In genomic region chr6:11307226-11307625, GRCh38 we compare ENCODE assay signal across 26 cellular contexts.
DNase-seq lines count a peak whose midpoint lies in the region; ATAC-seq and TF ChIP-seq lines count a peak whose summit lies in the region.
"Had no signal": no experiment of that assay in that cellular context is flagged by ENCODE, and none has a peak within 500 bp of the region (broad histone marks: within the 10 kb centered on the region; RNA-seq: fewer than 3 reads in every experiment).

No MANE protein-coding gene starts in this region.

- peak overlapping the region in 1 of 2 donors; percentile 28 for H3K27ac ChIP-seq in aorta (ENCODE audit: low read depth in 1 of 2, low read length in 2 of 2)
- H3K27ac ChIP-seq: 22Rv1, GM23248, pancreas, SK-N-MC, skin epidermis, testis had no signal

- POLR2A ChIA-PET in activated CD4-positive, alpha-beta T cell treated with anti-CD3 and anti-CD28 coated beads for 36 hours (lab: Charles Lee) = interaction anchor here (0.7 kb wide), 1 partner anchor 17 kb away, joined by 3 read pairs; no protein-coding TSS in a partner anchor

- CTCF ChIA-PET in activated CD4-positive, alpha-beta T cell treated with anti-CD3 and anti-CD28 coated beads for 36 hours (lab: Charles Lee) = interaction anchor here (1.1 kb wide), 1 partner anchor 9 kb away, joined by 3 read pairs; no protein-coding TSS in a partner anchor

- H3K4me3 ChIP-seq in epithelial cell of esophagus (ENCODE audit: low read length) = no peak overlapping the region
- no peak overlapping the region for H3K4me3 ChIP-seq in aorta (ENCODE audit: low read length in 2 of 2)
- H3K4me3 ChIP-seq: GM23248, pancreas, SK-N-MC, skin epidermis, testis had no signal

- 63 to 69% methylated on average over 3 of the region's 3 CpGs for WGBS in aorta, 2 donors

- peak; percentile 21 for DNase-seq in activated CD4-positive, alpha-beta T cell treated with anti-CD3 and anti-CD28 coated beads for 36 hours
- no peak for DNase-seq in activated CD4-positive, alpha-beta T cell treated with anti-CD3 and anti-CD28 coated beads for 1 hour
- DNase-seq in RPMI7951 (ENCODE audit: low read depth) (peak; percentile 72), epithelial cell of esophagus (ENCODE audit: low read depth) (peak; percentile 39), glutamatergic neuron (no peak), aorta (no peak)
- DNase-seq in stimulated activated effector memory CD8-positive, alpha-beta T cell treated with anti-CD3 and anti-CD28 coated beads, Interleukin-12 subunit alpha, Interleukin-12 subunit beta, amount 100 ng/mL, for 72 hours (ENCODE audit: low spot score in 2 of 2) = no peak
- DNase-seq: activated naive CD4-positive, alpha-beta T cell; activated T-cell treated with anti-CD3 and anti-CD28 coated beads, Interleukin-2, amount 50 U/mL, for 1 hour; DND-41; GM23248; left cardiac atrium; NCI-H2029 treated with DMSO at 0.1 percent for 48 hours; NCI-H524 treated with DMSO at 0.1 percent for 48 hours; OCI-M1; pancreas; retina; stimulated activated naive CD4-positive, alpha-beta T cell; testis had no signal

- H3K27ac Mint-ChIP-seq in activated CD4-positive, alpha-beta T cell treated with anti-CD3 and anti-CD28 coated beads for 36 hours = peak overlapping the region; percentile 7
- no peak overlapping the region for H3K27ac Mint-ChIP-seq in stimulated activated effector memory CD8-positive, alpha-beta T cell treated with anti-CD3 and anti-CD28 coated beads, Interleukin-12 subunit alpha, Interleukin-12 subunit beta, amount 100 ng/mL, for 72 hours
- H3K27ac Mint-ChIP-seq in glutamatergic neuron (ENCODE audit: unreplicated experiment) = no peak overlapping the region
- H3K27ac Mint-ChIP-seq: T-helper 1 cell treated with Interleukin-12 subunit alpha and Interleukin-12 subunit beta and Interleukin-4 antibody, amounts not matched to agents 30 μg/mL and 1 μg/mL, for 36 hours had no signal

- intact Hi-C loops in activated CD4-positive, alpha-beta T cell treated with anti-CD3 and anti-CD28 coated beads for 36 hours (cut with DNase I, micrococcal nuclease) = no loop called here
- intact Hi-C loops in aorta (cut with DNase I) = no loop called here

- H3K4me3 Mint-ChIP-seq in activated CD4-positive, alpha-beta T cell treated with anti-CD3 and anti-CD28 coated beads for 36 hours = no peak overlapping the region
- H3K4me3 Mint-ChIP-seq in stimulated activated effector memory CD8-positive, alpha-beta T cell treated with anti-CD3 and anti-CD28 coated beads, Interleukin-12 subunit alpha, Interleukin-12 subunit beta, amount 100 ng/mL, for 72 hours = no peak overlapping the region
- no peak overlapping the region for H3K4me3 Mint-ChIP-seq in glutamatergic neuron (ENCODE audit: unreplicated experiment)
- H3K4me3 Mint-ChIP-seq: CD14-positive monocyte; neural crest cell; T-helper 1 cell treated with Interleukin-12 subunit alpha and Interleukin-12 subunit beta and Interleukin-4 antibody, amounts not matched to agents 30 μg/mL and 1 μg/mL, for 36 hours had no signal

- TF ChIP-seq CTCF in epithelial cell of esophagus (IDR thresholded peaks at IDR 0.05; ENCODE audit: insufficient read depth, low read depth, low read length, missing control alignments) (no peak), glutamatergic neuron (IDR thresholded peaks at IDR 0.05; ENCODE audit: partially characterized antibody, unreplicated experiment) (no peak)

- no peaks in the 10 kb centered on the region for H3K36me3 ChIP-seq in aorta (ENCODE audit: control insufficient read depth in 1 of 2, insufficient read depth in 2 of 2, low read length in 1 of 2)
- H3K36me3 ChIP-seq: pancreas had no signal

- no peaks in the 10 kb centered on the region for H3K9me3 Mint-ChIP-seq in activated CD4-positive, alpha-beta T cell treated with anti-CD3 and anti-CD28 coated beads for 36 hours (ENCODE audit: low read depth)
- H3K9me3 Mint-ChIP-seq in stimulated activated effector memory CD8-positive, alpha-beta T cell treated with anti-CD3 and anti-CD28 coated beads, Interleukin-12 subunit alpha, Interleukin-12 subunit beta, amount 100 ng/mL, for 72 hours = peaks cover 1% of the 10 kb centered on the region
- peaks cover 13% of the 10 kb centered on the region for H3K9me3 Mint-ChIP-seq in glutamatergic neuron (ENCODE audit: unreplicated experiment)

- no peaks in the 10 kb centered on the region for H3K9me3 ChIP-seq in aorta (ENCODE audit: control insufficient read depth, low read length)
- H3K9me3 ChIP-seq: pancreas, testis had no signal

- peaks cover 16% of the 10 kb centered on the region for H3K4me1 Mint-ChIP-seq in activated CD4-positive, alpha-beta T cell treated with anti-CD3 and anti-CD28 coated beads for 36 hours
- H3K4me1 Mint-ChIP-seq in stimulated activated effector memory CD8-positive, alpha-beta T cell treated with anti-CD3 and anti-CD28 coated beads, Interleukin-12 subunit alpha, Interleukin-12 subunit beta, amount 100 ng/mL, for 72 hours = peaks cover 56% of the 10 kb centered on the region
- H3K4me1 Mint-ChIP-seq in glutamatergic neuron (ENCODE audit: low read depth, unreplicated experiment) = peaks cover 19% of the 10 kb centered on the region

- peaks cover 56% of the 10 kb centered on the region for H3K36me3 Mint-ChIP-seq in activated CD4-positive, alpha-beta T cell treated with anti-CD3 and anti-CD28 coated beads for 36 hours (ENCODE audit: low read depth)
- peaks cover 30% of the 10 kb centered on the region for H3K36me3 Mint-ChIP-seq in stimulated activated effector memory CD8-positive, alpha-beta T cell treated with anti-CD3 and anti-CD28 coated beads, Interleukin-12 subunit alpha, Interleukin-12 subunit beta, amount 100 ng/mL, for 72 hours
- peaks cover 2% of the 10 kb centered on the region for H3K36me3 Mint-ChIP-seq in glutamatergic neuron (ENCODE audit: unreplicated experiment)

- H3K27me3 Mint-ChIP-seq in activated CD4-positive, alpha-beta T cell treated with anti-CD3 and anti-CD28 coated beads for 36 hours = no peaks in the 10 kb centered on the region
- H3K27me3 Mint-ChIP-seq in glutamatergic neuron (ENCODE audit: unreplicated experiment) = peaks cover 13% of the 10 kb centered on the region

- peak; percentile 75 for ATAC-seq in activated CD4-positive, alpha-beta T cell treated with anti-CD3 and anti-CD28 coated beads for 36 hours
- ATAC-seq in stimulated activated effector memory CD8-positive, alpha-beta T cell treated with anti-CD3 and anti-CD28 coated beads, Interleukin-12 subunit alpha, Interleukin-12 subunit beta, amount 100 ng/mL, for 72 hours = peak; percentile 80
- ATAC-seq in GM19324 (IDR thresholded peaks at IDR 0.05; ENCODE audit: low FRiP score, unreplicated experiment) (no peak), aorta (ENCODE audit: low FRiP score) (no peak)
- ATAC-seq: left cardiac atrium, pancreas had no signal

- H3K27me3 ChIP-seq in aorta (ENCODE audit: control insufficient read depth in 1 of 2, insufficient read depth in 2 of 2, low read length in 1 of 2) = no peaks in the 10 kb centered on the region
- H3K27me3 ChIP-seq: pancreas, testis had no signal

- H3K4me1 ChIP-seq in aorta (ENCODE audit: control insufficient read depth in 1 of 2, insufficient read depth in 2 of 2, low read length in 2 of 2) = peaks cover 0 to 7% of the 10 kb centered on the region in 2 donors
- H3K4me1 ChIP-seq: pancreas, testis had no signal

Comparison
In these comparisons a context has a peak if more than half of its experiments do, and no peak if none do; other contexts are left out.
1. DNase-seq: peak in activated CD4-positive, alpha-beta T cell treated with anti-CD3 and anti-CD28 coated beads for 36 hours (single experiment), RPMI7951 (single experiment) and epithelial cell of esophagus (single experiment); none in activated CD4-positive, alpha-beta T cell treated with anti-CD3 and anti-CD28 coated beads for 1 hour (single experiment), stimulated activated effector memory CD8-positive, alpha-beta T cell treated with anti-CD3 and anti-CD28 coated beads, Interleukin-12 subunit alpha, Interleukin-12 subunit beta, amount 100 ng/mL, for 72 hours (0 of 2), glutamatergic neuron (single experiment) and aorta (0 of 2).
2. ATAC-seq: peak in activated CD4-positive, alpha-beta T cell treated with anti-CD3 and anti-CD28 coated beads for 36 hours (single experiment) and stimulated activated effector memory CD8-positive, alpha-beta T cell treated with anti-CD3 and anti-CD28 coated beads, Interleukin-12 subunit alpha, Interleukin-12 subunit beta, amount 100 ng/mL, for 72 hours (single experiment); none in GM19324 (single experiment) and aorta (single experiment).